ENCODE assay signal across 36 cellular contexts in the genomic region with DNA sequence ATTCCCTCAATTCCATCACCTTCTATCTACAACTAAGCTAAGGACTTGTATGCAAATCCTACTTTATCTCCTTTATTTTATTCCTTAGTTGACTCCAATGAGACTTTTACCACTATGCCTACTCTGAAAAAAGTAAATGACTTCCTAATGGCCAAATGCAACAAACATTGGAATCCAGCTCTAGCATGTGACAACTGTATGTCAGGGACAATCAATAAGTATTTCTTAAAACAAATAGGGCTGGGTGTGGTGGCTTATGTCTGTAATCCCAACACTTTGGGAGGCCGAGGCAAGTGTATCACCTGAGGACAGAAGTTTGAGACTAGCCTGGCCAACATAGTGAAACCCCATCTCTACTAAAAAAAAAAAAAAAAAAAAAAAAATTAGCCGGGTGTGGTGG. TPM values are rescaled to one million over a fixed set of nuclear protein-coding genes. Genes with fewer than 3 reads are reported as not detected.
A peak's percentile ranks its signal among the peaks of the same experiment; 100 is the strongest.
DNase-seq lines count a peak whose midpoint lies in the region; ATAC-seq, FAIRE-seq and TF ChIP-seq lines count a peak whose summit lies in the region.
"Had no signal": no experiment of that assay in that cellular context is flagged by ENCODE, and none has a peak within 500 bp of the region (broad histone marks: within the 10 kb centered on the region; RNA-seq: fewer than 3 reads in every experiment).

No MANE protein-coding gene starts in this region.

- TF ChIP-seq CTCF in right lobe of liver (IDR thresholded peaks at IDR 0.05) (no peak), HepG2 (CRISPR knock-in tag; IDR thresholded peaks at IDR 0.05) (no peak), osteoblast (IDR thresholded peaks at IDR 0.05; ENCODE audit: extremely low read depth, low read depth, low read length) (no peak)

- H4K20me1 ChIP-seq in HepG2 (ENCODE audit: insufficient read depth, low read length), result no peaks in the 10 kb centered on the region
- H4K20me1 ChIP-seq in osteoblast (ENCODE audit: insufficient read depth, low read length), result no peaks in the 10 kb centered on the region
- H4K20me1 ChIP-seq: BLaER1; BLaER1 treated with 17β-estradiol and CSF1 and Interleukin-3, amounts not matched to agents 10 nM and 100 nM had no signal

- no TSS peak for BruUV-seq in HepG2 (replicated peaks; lab: Mats Ljungman, UMichigan)

- no peaks in the 10 kb centered on the region for H3K36me3 ChIP-seq in right lobe of liver
- H3K36me3 ChIP-seq in HepG2 (replicated peaks in 1 of 2; ENCODE audit: control insufficient read depth in 1 of 2, insufficient read depth in 2 of 2, low read length in 2 of 2), result peaks cover 5 to 10% of the 10 kb centered on the region in 2 experiments; a peak in 4 of 5 replicates
- H3K36me3 ChIP-seq in osteoblast (ENCODE audit: insufficient read depth, low read length), result peaks cover 5% of the 10 kb centered on the region
- H3K36me3 ChIP-seq: BE2C had no signal

- no peaks in the 10 kb centered on the region for H3K9me3 Mint-ChIP-seq in memory B cell
- no peaks in the 10 kb centered on the region for H3K9me3 Mint-ChIP-seq in stimulated activated naive CD8-positive, alpha-beta T cell treated with anti-CD3 and anti-CD28 coated beads, Interleukin-15, amount 100 ng/mL, for 72 hours
- H3K9me3 Mint-ChIP-seq: CD14-positive monocyte; CD4-positive, alpha-beta memory T cell; CD4-positive, alpha-beta T cell; CD4-positive, CD25-positive, alpha-beta regulatory T cell; CD8-positive, alpha-beta memory T cell; CD8-positive, alpha-beta T cell had no signal

- no peak overlapping the region for H3K9ac ChIP-seq in HepG2 (ENCODE audit: insufficient read depth, low read depth, low read length)
- H3K9ac ChIP-seq: BLaER1; BLaER1 treated with 17β-estradiol and CSF1 and Interleukin-3, amounts not matched to agents 10 nM and 100 nM had no signal

- FAIRE-seq in HepG2 (lab: Jason Lieb, UNC), result no peak
- FAIRE-seq in urothelium cell line (lab: Jason Lieb, UNC), result peak; percentile 30
- FAIRE-seq: A204.1, A549 had no signal

- no peak for DNase-seq in right lobe of liver
- DNase-seq in HepG2 (ENCODE audit: low spot score), result no peak
- no peak for DNase-seq in left lobe of liver (ENCODE audit: low spot score)
- DNase-seq in memory B cell (ENCODE audit: low spot score in 2 of 2), result no peak
- DNase-seq in urothelium cell line (ENCODE audit: low spot score), result no peak
- DNase-seq in osteoblast (ENCODE audit: insufficient read length, low spot score, missing footprints), result no peak
- no peak for DNase-seq in stimulated activated naive CD8-positive, alpha-beta T cell treated with anti-CD3 and anti-CD28 coated beads, Interleukin-15, amount 100 ng/mL, for 72 hours
- DNase-seq: 8988T; ACHN; AML-193; BE2C; C1 segment of cervical spinal cord; Caco-2; Calu3; CD4-positive, alpha-beta memory T cell; CD4-positive, alpha-beta T cell; CD4-positive, CD25-positive, alpha-beta regulatory T cell; CD8-positive, alpha-beta memory T cell; CD8-positive, alpha-beta T cell; COR-L47; DMS 273 treated with DMSO at 0.1 percent for 48 hours; DMS153; DMS53; DMS79; DMS79 treated with DMSO at 0.1 percent for 48 hours; DND-41; EL had no signal

- CTCF ChIA-PET in HepG2 (lab: Yijun Ruan, JAX; ENCODE audit: low intra/inter-chr PET ratio, low total read pairs), result no interaction called here

- no peak overlapping the region for H3K4me2 ChIP-seq in HepG2 (ENCODE audit: low read depth, low read length)
- no peak overlapping the region for H3K4me2 ChIP-seq in osteoblast (ENCODE audit: insufficient read depth, low read length)
- H3K4me2 ChIP-seq: A549; BLaER1; BLaER1 treated with 17β-estradiol and CSF1 and Interleukin-3, amounts not matched to agents 10 nM and 100 nM had no signal

- H3K27ac Mint-ChIP-seq in memory B cell, result peak overlapping the region; percentile 18
- H3K27ac Mint-ChIP-seq in stimulated activated naive CD8-positive, alpha-beta T cell treated with anti-CD3 and anti-CD28 coated beads, Interleukin-15, amount 100 ng/mL, for 72 hours, result no peak overlapping the region
- H3K27ac Mint-ChIP-seq: B cell; CD14-positive monocyte; CD4-positive, alpha-beta T cell; CD8-positive, alpha-beta T cell had no signal

- H3K27ac ChIP-seq in right lobe of liver, result no peak overlapping the region
- H3K27ac ChIP-seq in HepG2 (ENCODE audit: extremely low read length, insufficient read depth, low read length), result no peak overlapping the region
- H3K27ac ChIP-seq in osteoblast (ENCODE audit: low read depth, low read length), result no peak overlapping the region
- H3K27ac ChIP-seq: 22Rv1; A549; BLaER1; BLaER1 treated with 17β-estradiol and CSF1 and Interleukin-3, amounts not matched to agents 10 nM and 100 nM; C4-2B had no signal

- ATAC-seq in right lobe of liver, result peak in 3 of 4 donors; percentile 54 to 78 (median 69)
- ATAC-seq in HepG2, result no peak
- ATAC-seq in left lobe of liver, result peak; percentile 42
- no peak for ATAC-seq in memory B cell (ENCODE audit: low read depth)
- no peak for ATAC-seq in stimulated activated naive CD8-positive, alpha-beta T cell treated with anti-CD3 and anti-CD28 coated beads, Interleukin-15, amount 100 ng/mL, for 72 hours
- ATAC-seq in HG02970 (IDR thresholded peaks at IDR 0.05; ENCODE audit: low FRiP score, unreplicated experiment), result no peak
- ATAC-seq: A549; CD8-positive, alpha-beta T cell had no signal

- no peaks in the 10 kb centered on the region for H3K4me1 ChIP-seq in right lobe of liver
- H3K4me1 ChIP-seq in HepG2 (ENCODE audit: insufficient read depth, low read length), result no peaks in the 10 kb centered on the region
- no peaks in the 10 kb centered on the region for H3K4me1 ChIP-seq in osteoblast (ENCODE audit: insufficient read depth, low read length)
- H3K4me1 ChIP-seq: A549; BE2C; BLaER1; BLaER1 treated with 17β-estradiol and CSF1 and Interleukin-3, amounts not matched to agents 10 nM and 100 nM; Caco-2 had no signal

- H3K9me3 ChIP-seq in right lobe of liver (no peaks in the 10 kb centered on the region), HepG2 (ENCODE audit: low read length) (no peaks in the 10 kb centered on the region), osteoblast (ENCODE audit: low read depth, low read length) (no peaks in the 10 kb centered on the region)
- H3K9me3 ChIP-seq: A549; BE2C; BLaER1; BLaER1 treated with 17β-estradiol and CSF1 and Interleukin-3, amounts not matched to agents 10 nM and 100 nM; Caco-2 had no signal

- TF ChIP-seq EP300 in HepG2 (IDR thresholded peaks at IDR 0.05; ENCODE audit: low read depth in 2 of 2, low read length in 2 of 2), result no peak
- TF ChIP-seq EP300 in HepG2 (CRISPR knock-in tag; IDR thresholded peaks at IDR 0.05; ENCODE audit: borderline replicate concordance), result no peak

- H3K27me3 Mint-ChIP-seq in memory B cell, result no peaks in the 10 kb centered on the region
- no peaks in the 10 kb centered on the region for H3K27me3 Mint-ChIP-seq in stimulated activated naive CD8-positive, alpha-beta T cell treated with anti-CD3 and anti-CD28 coated beads, Interleukin-15, amount 100 ng/mL, for 72 hours
- H3K27me3 Mint-ChIP-seq: B cell; CD4-positive, alpha-beta memory T cell; CD4-positive, alpha-beta T cell; CD4-positive, CD25-positive, alpha-beta regulatory T cell; CD8-positive, alpha-beta memory T cell had no signal

- TF ChIP-seq RAD21 in HepG2 (CRISPR knock-in tag; IDR thresholded peaks at IDR 0.05), result no peak

- H3K4me1 Mint-ChIP-seq in memory B cell, result peaks cover 13% of the 10 kb centered on the region
- H3K4me1 Mint-ChIP-seq in stimulated activated naive CD8-positive, alpha-beta T cell treated with anti-CD3 and anti-CD28 coated beads, Interleukin-15, amount 100 ng/mL, for 72 hours, result peaks cover 5% of the 10 kb centered on the region
- H3K4me1 Mint-ChIP-seq: CD14-positive monocyte had no signal

- peaks cover 15% of the 10 kb centered on the region for H3K36me3 Mint-ChIP-seq in memory B cell

- H3K4me3 Mint-ChIP-seq in memory B cell, result no peak overlapping the region
- H3K4me3 Mint-ChIP-seq in stimulated activated naive CD8-positive, alpha-beta T cell treated with anti-CD3 and anti-CD28 coated beads, Interleukin-15, amount 100 ng/mL, for 72 hours, result no peak overlapping the region
- H3K4me3 Mint-ChIP-seq: B cell; CD14-positive monocyte; CD4-positive, alpha-beta memory T cell; CD4-positive, alpha-beta T cell; CD4-positive, CD25-positive, alpha-beta regulatory T cell; CD8-positive, alpha-beta memory T cell; CD8-positive, alpha-beta T cell had no signal

- in situ Hi-C loops in HepG2 (cut with HindIII; ENCODE audit: extremely low pct_ligation_motif_present, low pct_unique_long_range_greater_than_20kb), result loop anchor here (25.0 kb wide), 2 partner anchors 212 to 962 kb away; no protein-coding TSS in a partner anchor

- WGBS in right lobe of liver (ENCODE audit: insufficient coverage, low coverage, low lambda C conversion rate, missing lambda C conversion rate), result 48% methylated on average over 2 of the region's 2 CpGs
- 100% methylated on average over 2 of the region's 2 CpGs for WGBS in HepG2 (ENCODE audit: low lambda C conversion rate)

- no peak for TF ChIP-seq POLR2A in right lobe of liver (IDR thresholded peaks at IDR 0.05)
- no peak for TF ChIP-seq POLR2A in HepG2 (IDR thresholded peaks at IDR 0.05; ENCODE audit: insufficient read depth in 1 of 2, low read depth in 2 of 2, low read length in 2 of 2)

- no peaks in the 10 kb centered on the region for H3K27me3 ChIP-seq in right lobe of liver
- H3K27me3 ChIP-seq in HepG2 (ENCODE audit: control insufficient read depth in 1 of 2, insufficient read depth in 2 of 2, low read length in 2 of 2), result no peaks in the 10 kb centered on the region
- H3K27me3 ChIP-seq in osteoblast (ENCODE audit: insufficient read depth, low read length), result no peaks in the 10 kb centered on the region
- H3K27me3 ChIP-seq: BE2C; BLaER1; BLaER1 treated with 17β-estradiol and CSF1 and Interleukin-3, amounts not matched to agents 10 nM and 100 nM had no signal

- H2AFZ ChIP-seq in HepG2 (ENCODE audit: low read length) (no peak overlapping the region), osteoblast (ENCODE audit: low read length) (no peak overlapping the region)

- H3K79me2 ChIP-seq in HepG2 (ENCODE audit: insufficient read depth, low read length) (no peaks in the 10 kb centered on the region), osteoblast (ENCODE audit: insufficient read depth, low read length) (no peaks in the 10 kb centered on the region)

- POLR2A ChIA-PET in HepG2 (lab: Yijun Ruan, JAX), result no interaction called here

- intact Hi-C loops in right lobe of liver (cut with DNase I), result no loop called here
- intact Hi-C loops in HepG2 (cut with micrococcal nuclease; ENCODE audit: unreplicated experiment), result no loop called here

- H3K4me3 ChIP-seq in right lobe of liver, result no peak overlapping the region
- no peak overlapping the region for H3K4me3 ChIP-seq in HepG2 (replicated peaks in 1 of 3; ENCODE audit: insufficient read depth in 1 of 3, low read depth in 2 of 3, low read length in 3 of 3)
- no peak overlapping the region for H3K4me3 ChIP-seq in osteoblast (ENCODE audit: insufficient read depth, low read length)
- H3K4me3 ChIP-seq: A549; BLaER1; BLaER1 treated with 17β-estradiol and CSF1 and Interleukin-3, amounts not matched to agents 10 nM and 100 nM had no signal

RNA-seq across cellular contexts. Expression of a gene that starts 21.8 kb away (rescaled TPM):
- 1 to 10 TPM; 3.2 to 4.9 (median 3.3) TPM for total RNA-seq in right lobe of liver
- total RNA-seq in HepG2 (2016; rRNA removed; fragmentation: Illumina TruSeq; extraction: Trizol), result 6.8 and 8.4 TPM in 2 replicates
- total RNA-seq in HepG2 (2016; cell fraction: cytosol; rRNA removed; fragmentation: Illumina TruSeq; extraction: Trizol; ENCODE audit: low read depth), result 2.2 and 2.6 TPM in 2 replicates
- 10.4 and 11.1 TPM in 2 replicates for total RNA-seq in HepG2 (2016; cell fraction: insoluble cytoplasmic fraction; rRNA removed; fragmentation: Illumina TruSeq; extraction: Trizol)
- 7.2 and 9.1 TPM in 2 replicates for total RNA-seq in HepG2 (2016; cell fraction: membrane; rRNA removed; fragmentation: Illumina TruSeq; extraction: Trizol)
- 14.4 and 14.8 TPM in 2 replicates for total RNA-seq in HepG2 (2016; cell fraction: nucleus; rRNA removed; fragmentation: Illumina TruSeq; extraction: Trizol)
- polyA plus RNA-seq in HepG2 (2011; rRNA removed), result 5.6 and 8.1 TPM in 2 replicates
- 2.8 and 3.9 TPM in 2 replicates for polyA plus RNA-seq in HepG2 (2011; cell fraction: cytosol; rRNA removed)
- polyA plus RNA-seq in HepG2 (2011; cell fraction: nucleus; rRNA removed), result 5.4 and 6.7 TPM in 2 replicates
- 5.7 and 6.2 TPM in 2 replicates for polyA plus RNA-seq in HepG2 (2012)
- polyA plus RNA-seq in HepG2 (2016; cell fraction: cytosol; fragmentation: Illumina TruSeq; extraction: Trizol; ENCODE audit: low read depth), result 2.6 and 3.4 TPM in 2 replicates
- 9.9 and 13.8 TPM in 2 replicates for polyA plus RNA-seq in HepG2 (2016; cell fraction: insoluble cytoplasmic fraction; fragmentation: Illumina TruSeq; extraction: Trizol; ENCODE audit: low read depth)
- 4.2 and 5.2 TPM in 2 replicates for polyA plus RNA-seq in HepG2 (2016; cell fraction: membrane; fragmentation: Illumina TruSeq; extraction: Trizol; ENCODE audit: low read depth)
- polyA plus RNA-seq in HepG2 (2016; cell fraction: nucleus; fragmentation: Illumina TruSeq; extraction: Trizol; ENCODE audit: insufficient read depth, low read depth), result 22.4 and 23.4 TPM in 2 replicates
- polyA minus RNA-seq in HepG2 (2011; rRNA and poly(A)+ RNA removed; ENCODE audit: low replicate concordance), result 4.1 and 12.7 TPM in 2 replicates
- polyA minus RNA-seq in HepG2 (2011; cell fraction: cytosol; rRNA and poly(A)+ RNA removed), result 3.7 and 3.9 TPM in 2 replicates
- 20.5 and 21.6 TPM in 2 replicates for polyA minus RNA-seq in HepG2 (2011; cell fraction: nucleus; rRNA and poly(A)+ RNA removed)
- 2.0 TPM for total RNA-seq in left lobe of liver
- total RNA-seq in osteoblast, result 8.8 and 10.5 TPM in 2 replicates

RNA-seq across cellular contexts. Expression of a gene that starts 21.9 kb away (rescaled TPM):
- 1 to 10 TPM in 2 of 6 experiments, under 1 TPM in 3, not detected in 1; 0.34 to 1.6 (median 0.55) TPM for total RNA-seq in right lobe of liver
- 33.0 and 47.0 TPM in 2 replicates for total RNA-seq in HepG2 (2016; rRNA removed; fragmentation: Illumina TruSeq; extraction: Trizol)
- total RNA-seq in HepG2 (2016; cell fraction: cytosol; rRNA removed; fragmentation: Illumina TruSeq; extraction: Trizol; ENCODE audit: low read depth), result 4.3 and 6.1 TPM in 2 replicates
- 32.7 and 45.7 TPM in 2 replicates for total RNA-seq in HepG2 (2016; cell fraction: insoluble cytoplasmic fraction; rRNA removed; fragmentation: Illumina TruSeq; extraction: Trizol)
- 8.2 and 9.5 TPM in 2 replicates for total RNA-seq in HepG2 (2016; cell fraction: membrane; rRNA removed; fragmentation: Illumina TruSeq; extraction: Trizol)
- 28.1 and 31.1 TPM in 2 replicates for total RNA-seq in HepG2 (2016; cell fraction: nucleus; rRNA removed; fragmentation: Illumina TruSeq; extraction: Trizol)
- 5.5 and 9.6 TPM in 2 replicates for polyA plus RNA-seq in HepG2 (2011; rRNA removed)
- 3.2 TPM in 2 replicates for polyA plus RNA-seq in HepG2 (2011; cell fraction: cytosol; rRNA removed)
- 5.3 and 6.6 TPM in 2 replicates for polyA plus RNA-seq in HepG2 (2011; cell fraction: nucleus; rRNA removed)
- polyA plus RNA-seq in HepG2 (2012), result 6.5 and 14.5 TPM in 2 replicates
- 2.0 and 2.1 TPM in 2 replicates for polyA plus RNA-seq in HepG2 (2016; cell fraction: cytosol; fragmentation: Illumina TruSeq; extraction: Trizol; ENCODE audit: low read depth)
- 37.2 and 40.2 TPM in 2 replicates for polyA plus RNA-seq in HepG2 (2016; cell fraction: insoluble cytoplasmic fraction; fragmentation: Illumina TruSeq; extraction: Trizol; ENCODE audit: low read depth)
- 2.4 and 3.5 TPM in 2 replicates for polyA plus RNA-seq in HepG2 (2016; cell fraction: membrane; fragmentation: Illumina TruSeq; extraction: Trizol; ENCODE audit: low read depth)
- polyA plus RNA-seq in HepG2 (2016; cell fraction: nucleus; fragmentation: Illumina TruSeq; extraction: Trizol; ENCODE audit: insufficient read depth, low read depth), result 23.0 and 26.5 TPM in 2 replicates
- 6.0 and 39.3 TPM in 2 replicates for polyA minus RNA-seq in HepG2 (2011; rRNA and poly(A)+ RNA removed; ENCODE audit: low replicate concordance)
- 5.6 and 7.0 TPM in 2 replicates for polyA minus RNA-seq in HepG2 (2011; cell fraction: cytosol; rRNA and poly(A)+ RNA removed)
- polyA minus RNA-seq in HepG2 (2011; cell fraction: nucleus; rRNA and poly(A)+ RNA removed), result 32.8 and 47.0 TPM in 2 replicates
- total RNA-seq in left lobe of liver, result 0.18 TPM
- 2.2 and 3.5 TPM in 2 replicates for total RNA-seq in osteoblast
- polyA plus RNA-seq: CD14-positive monocyte had no signal

Comparison
In these comparisons a context has a peak if more than half of its experiments do, and no peak if none do; other contexts are left out.
1. ATAC-seq: peak in right lobe of liver (3 of 4) and left lobe of liver (single experiment); none in HepG2 (single experiment), memory B cell (single experiment), stimulated activated naive CD8-positive, alpha-beta T cell treated with anti-CD3 and anti-CD28 coated beads, Interleukin-15, amount 100 ng/mL, for 72 hours (single experiment) and HG02970 (single experiment).